In the genomic region with DNA sequence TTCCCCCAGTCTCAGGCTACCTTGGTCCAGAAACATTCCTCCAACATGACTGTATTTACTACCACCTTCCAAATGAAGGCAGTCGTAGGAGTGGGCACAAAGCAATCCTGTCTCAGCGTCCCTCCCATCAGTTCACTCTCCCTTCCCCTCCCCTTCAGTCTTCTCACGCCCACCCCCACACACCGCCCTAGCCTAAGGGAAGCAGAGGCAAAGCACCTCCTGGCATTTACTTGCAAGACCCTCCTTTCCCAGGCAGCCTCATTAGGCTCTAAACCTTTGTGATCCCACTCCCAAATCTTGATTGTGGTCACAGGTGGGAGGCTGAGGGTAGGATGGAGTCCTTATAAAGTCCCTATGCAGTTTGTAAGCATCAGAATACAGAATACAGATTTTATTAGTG, we compare ENCODE assay signal across 3 cellular contexts.
"Had no signal": no experiment of that assay in that cellular context is flagged by ENCODE, and none has a peak within 500 bp of the region (broad histone marks: within the 10 kb centered on the region; RNA-seq: fewer than 3 reads in every experiment).

No MANE protein-coding gene starts in this region.

- ATAC-seq: GM12878 had no signal

- DNase-seq: GDM1, GF-D8 had no signal

- H3K4me3 ChIP-seq: GM12878 had no signal
